In genomic region chr16:90019201-90019542, GRCh38 we compare ENCODE assay signal across 9 cellular contexts. TPM values are rescaled to one million over a fixed set of nuclear protein-coding genes. Genes with fewer than 3 reads are reported as not detected.
DNase-seq lines count a peak whose midpoint lies in the region; ATAC-seq and TF ChIP-seq lines count a peak whose summit lies in the region.
"Had no signal": no experiment of that assay in that cellular context is flagged by ENCODE, and none has a peak within 500 bp of the region (broad histone marks: within the 10 kb centered on the region; RNA-seq: fewer than 3 reads in every experiment).

DBNDD1 (minus strand) TSS chr16:90019456; CDS start chr16:90019341, 115 bp downstream.

- intact Hi-C loops in ascending aorta (cut with DNase I) = no loop called here

- H3K36me3 Mint-ChIP-seq in T-helper 1 cell treated with Interleukin-12 subunit alpha and Interleukin-12 subunit beta and Interleukin-4 antibody, amounts not matched to agents 30 μg/mL and 1 μg/mL, for 36 hours (ENCODE audit: low read depth) = peaks cover 2% of the 10 kb centered on the region

- peaks cover 30% of the 10 kb centered on the region for H3K27me3 Mint-ChIP-seq in T-helper 1 cell treated with Interleukin-12 subunit alpha and Interleukin-12 subunit beta and Interleukin-4 antibody, amounts not matched to agents 30 μg/mL and 1 μg/mL, for 36 hours (ENCODE audit: low read depth)

- H3K9me3 ChIP-seq in ascending aorta = no peaks in the 10 kb centered on the region

- no peaks in the 10 kb centered on the region for H3K36me3 ChIP-seq in ascending aorta

- TF ChIP-seq CTCF in ascending aorta (IDR thresholded peaks at IDR 0.05) = no peak

- H3K4me1 Mint-ChIP-seq in T-helper 1 cell treated with Interleukin-12 subunit alpha and Interleukin-12 subunit beta and Interleukin-4 antibody, amounts not matched to agents 30 μg/mL and 1 μg/mL, for 36 hours (ENCODE audit: low read depth) = peaks cover 11% of the 10 kb centered on the region

- H3K4me1 ChIP-seq in ascending aorta = peaks cover 12 to 40% of the 10 kb centered on the region in 2 donors

- H3K9me3 Mint-ChIP-seq in T-helper 1 cell treated with Interleukin-12 subunit alpha and Interleukin-12 subunit beta and Interleukin-4 antibody, amounts not matched to agents 30 μg/mL and 1 μg/mL, for 36 hours = peaks cover 3% of the 10 kb centered on the region

- H3K27ac ChIP-seq in ascending aorta (peak within 1 kb of the TSS; percentile 36 to 50), layer of hippocampus (ENCODE audit: low read depth, low read length) (peak within 1 kb of the TSS; percentile 21), substantia nigra (ENCODE audit: low read depth, low read length, poor library complexity, severe bottlenecking) (peak within 1 kb of the TSS; percentile 23)

- no peak for ATAC-seq in HG03354 (IDR thresholded peaks at IDR 0.05; ENCODE audit: poor library complexity, severe bottlenecking, unreplicated experiment)

- DNase-seq in T-helper 1 cell = no peak
- DNase-seq in ascending aorta (ENCODE audit: low spot score in 2 of 2) = no peak
- peak in 1 of 49 donors; percentile 93 for DNase-seq in substantia nigra (lab: John Stamatoyannopoulos, UW)
- no peak for DNase-seq in AG08396 (ENCODE audit: low spot score)
- DNase-seq in SHP77 (lab: John Stamatoyannopoulos, UW) = no peak
- DNase-seq: NCI-H774 had no signal

- H3K27ac Mint-ChIP-seq in T-helper 1 cell treated with Interleukin-12 subunit alpha and Interleukin-12 subunit beta and Interleukin-4 antibody, amounts not matched to agents 30 μg/mL and 1 μg/mL, for 36 hours = no peak within 1 kb of the TSS

- peak within 1 kb of the TSS; percentile 70 for H3K4me3 Mint-ChIP-seq in T-helper 1 cell treated with Interleukin-12 subunit alpha and Interleukin-12 subunit beta and Interleukin-4 antibody, amounts not matched to agents 30 μg/mL and 1 μg/mL, for 36 hours

- H3K4me3 ChIP-seq in ascending aorta = peak within 1 kb of the TSS; percentile 69 to 90

- H3K27me3 ChIP-seq in ascending aorta = no peaks in the 10 kb centered on the region
- no peaks in the 10 kb centered on the region for H3K27me3 ChIP-seq in layer of hippocampus (ENCODE audit: control insufficient read depth, insufficient read depth, low read length)

RNA-seq across cellular contexts. Expression of gene DBNDD1, which starts in this region (rescaled TPM):
- total RNA-seq in ascending aorta = 2.7 TPM
